Comparison of ENCODE assay signal across 9 cellular contexts in genomic region chr3:49787182-49787464, GRCh38. TPM values are rescaled to one million over a fixed set of nuclear protein-coding genes. Genes with fewer than 3 reads are reported as not detected.
A peak's percentile ranks its signal among the peaks of the same experiment; 100 is the strongest.
DNase-seq lines count a peak whose midpoint lies in the region; ATAC-seq, FAIRE-seq and TF ChIP-seq lines count a peak whose summit lies in the region.
"Had no signal": no experiment of that assay in that cellular context is flagged by ENCODE, and none has a peak within 500 bp of the region (broad histone marks: within the 10 kb centered on the region; RNA-seq: fewer than 3 reads in every experiment).

No MANE protein-coding gene starts in this region.

- TF ChIP-seq CTCF in 22Rv1 (IDR thresholded peaks at IDR 0.05): no peak
- no peak for TF ChIP-seq CTCF in bronchial epithelial cell (IDR thresholded peaks at IDR 0.05; ENCODE audit: insufficient read depth, low read length, severe bottlenecking)

- H3K36me3 ChIP-seq in HUES48 (ENCODE audit: control insufficient read depth, insufficient read depth, low read length) (peaks cover 11% of the 10 kb centered on the region), bronchial epithelial cell (ENCODE audit: control insufficient read depth, insufficient read depth, low read length) (peaks cover 2% of the 10 kb centered on the region), muscle layer of duodenum (ENCODE audit: control insufficient read depth in 1 of 2, insufficient read depth in 2 of 2, low read length in 2 of 2) (no peaks in the 10 kb centered on the region)

- H3K4me3 ChIP-seq in HUES48 (ENCODE audit: low read depth, low read length) (peak overlapping the region; percentile 51; the same call in 1 of the 2 replicates), bronchial epithelial cell (ENCODE audit: low read depth, low read length) (no peak overlapping the region), muscle layer of duodenum (ENCODE audit: low read depth in 1 of 2, low read length in 2 of 2) (peak overlapping the region; percentile 95 to 96)

- no peak for ATAC-seq in HG03280 (IDR thresholded peaks at IDR 0.05; ENCODE audit: unreplicated experiment)
- no peak for ATAC-seq in GM19463 (IDR thresholded peaks at IDR 0.05; ENCODE audit: unreplicated experiment)

- peak; percentile 62 for FAIRE-seq in bronchial epithelial cell (lab: Jason Lieb, UNC)

- H3K4me1 ChIP-seq in HUES48 (ENCODE audit: control insufficient read depth, insufficient read depth, low read length): peaks cover 3% of the 10 kb centered on the region; the same call in 1 of the 2 replicates
- peaks cover 4 to 23% of the 10 kb centered on the region in 2 donors for H3K4me1 ChIP-seq in muscle layer of duodenum (ENCODE audit: control insufficient read depth in 1 of 2, insufficient read depth in 2 of 2, low read length in 2 of 2)

- peak overlapping the region; percentile 71 for H3K27ac ChIP-seq in 22Rv1
- no peak overlapping the region for H3K27ac ChIP-seq in HUES48 (ENCODE audit: low read depth, low read length)
- peak overlapping the region; percentile 72 for H3K27ac ChIP-seq in muscle layer of duodenum (ENCODE audit: low read length)

- H3K9me3 ChIP-seq in HUES48 (ENCODE audit: control insufficient read depth, insufficient read depth, low read length) (no peaks in the 10 kb centered on the region), muscle layer of duodenum (ENCODE audit: control insufficient read depth in 1 of 2, low read length in 2 of 2) (no peaks in the 10 kb centered on the region)

- peak; percentile 65 for DNase-seq in bronchial epithelial cell (ENCODE audit: low read depth)
- no peak for DNase-seq in GF-D8 (lab: John Stamatoyannopoulos, UW)
- no peak for DNase-seq in SK-N-DZ (ENCODE audit: low spot score)

- no peak overlapping the region for H3K9ac ChIP-seq in HUES48 (ENCODE audit: low read depth, low read length)

- H3K27me3 ChIP-seq in HUES48 (ENCODE audit: control insufficient read depth, insufficient read depth, low read length): no peaks in the 10 kb centered on the region
- no peaks in the 10 kb centered on the region for H3K27me3 ChIP-seq in bronchial epithelial cell (ENCODE audit: control insufficient read depth, insufficient read depth, low read length)
- no peaks in the 10 kb centered on the region for H3K27me3 ChIP-seq in muscle layer of duodenum (ENCODE audit: low read depth, low read length)

RNA-seq across cellular contexts. Expression of gene IP6K1, which starts 0.8 kb away (rescaled TPM):
- 20.3 and 27.1 TPM in 2 replicates for total RNA-seq in bronchial epithelial cell
- 26.0 and 27.7 TPM in 2 replicates for polyA plus RNA-seq in SK-N-DZ (2014; cell fraction: cytosol; rRNA removed)
- 23.3 and 31.0 TPM in 2 replicates for polyA plus RNA-seq in SK-N-DZ (2014; cell fraction: nucleus; rRNA removed)

RNA-seq across cellular contexts. Expression of gene CDHR4, which starts 12.6 kb away (rescaled TPM):
- not detected in 2 replicates for total RNA-seq in bronchial epithelial cell
- polyA plus RNA-seq in SK-N-DZ (2014; cell fraction: cytosol; rRNA removed): 0.09 TPM in 1 of 2 replicates, not detected in the other
- polyA plus RNA-seq in SK-N-DZ (2014; cell fraction: nucleus; rRNA removed): 0.08 and 1.3 TPM in 2 replicates
- total RNA-seq: G401 had no signal

RNA-seq across cellular contexts. Expression of gene INKA1, which starts 15.9 kb away (rescaled TPM):
- 19.5 and 21.6 TPM in 2 replicates for total RNA-seq in bronchial epithelial cell
- polyA plus RNA-seq in SK-N-DZ (2014; cell fraction: cytosol; rRNA removed): 0.59 and 1.4 TPM in 2 replicates
- 2.0 and 4.0 TPM in 2 replicates for polyA plus RNA-seq in SK-N-DZ (2014; cell fraction: nucleus; rRNA removed)

RNA-seq across cellular contexts. Expression of gene UBA7, which starts 26.6 kb away (rescaled TPM):
- 0.53 and 0.64 TPM in 2 replicates for total RNA-seq in bronchial epithelial cell
- 0.06 TPM in 1 of 2 replicates, not detected in the other for polyA plus RNA-seq in SK-N-DZ (2014; cell fraction: cytosol; rRNA removed)
- 3.5 and 5.4 TPM in 2 replicates for polyA plus RNA-seq in SK-N-DZ (2014; cell fraction: nucleus; rRNA removed)
